Comparison of ENCODE assay signal across 8 cellular contexts in the genomic region with DNA sequence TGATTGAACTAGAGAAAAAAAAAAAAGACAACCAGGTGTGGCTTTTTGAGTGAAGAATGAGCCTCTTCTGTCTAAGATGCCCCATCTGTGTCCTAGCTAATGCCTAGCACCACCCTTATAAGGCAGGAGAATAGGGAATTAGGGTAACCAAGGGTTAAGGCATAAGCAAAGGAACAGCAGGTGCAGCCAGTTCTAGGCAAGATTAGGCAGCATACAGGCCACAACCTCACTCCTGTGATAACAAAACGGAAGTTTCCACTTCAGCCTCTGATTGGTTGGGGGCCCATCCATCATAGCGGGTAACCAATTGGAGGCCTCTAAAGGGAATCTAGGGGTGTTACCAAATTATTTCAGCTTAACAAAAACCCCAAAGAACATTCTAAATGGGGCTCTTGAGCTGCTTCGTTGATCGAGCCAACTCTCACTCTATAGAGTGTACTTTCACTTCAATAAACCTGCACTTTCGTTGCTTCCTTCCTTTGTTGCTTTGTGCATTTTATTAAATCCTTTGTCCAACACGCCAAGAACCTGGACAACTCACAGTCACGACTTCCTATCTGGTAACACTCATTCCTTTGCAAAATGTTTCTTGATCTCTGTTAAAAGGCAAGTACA.
DNase-seq lines count a peak whose midpoint lies in the region; ATAC-seq, FAIRE-seq and TF ChIP-seq lines count a peak whose summit lies in the region.

No MANE protein-coding gene starts in this region.

- no peak for TF ChIP-seq CTCF in astrocyte (IDR thresholded peaks at IDR 0.05; ENCODE audit: insufficient read depth, low read depth, low read length)

- peaks cover 62% of the 10 kb centered on the region for H3K4me1 Mint-ChIP-seq in T-helper 2 cell treated with Interferon-gamma antibody and Interleukin-4, amounts not matched to agents 5 μg/mL and 100 μg/mL, for 36 hours (ENCODE audit: low read depth)
- peaks cover 18% of the 10 kb centered on the region for H3K4me1 Mint-ChIP-seq in astrocyte (ENCODE audit: low read depth, unreplicated experiment)

- FAIRE-seq in astrocyte (lab: Jason Lieb, UNC) = peak; percentile 82

- H3K9me3 Mint-ChIP-seq in T-helper 2 cell treated with Interferon-gamma antibody and Interleukin-4, amounts not matched to agents 5 μg/mL and 100 μg/mL, for 36 hours = no peaks in the 10 kb centered on the region
- H3K9me3 Mint-ChIP-seq in astrocyte (ENCODE audit: unreplicated experiment) = no peaks in the 10 kb centered on the region

- H3K27ac Mint-ChIP-seq in T-helper 2 cell treated with Interferon-gamma antibody and Interleukin-4, amounts not matched to agents 5 μg/mL and 100 μg/mL, for 36 hours = peak overlapping the region; percentile 94
- H3K27ac Mint-ChIP-seq in astrocyte (ENCODE audit: unreplicated experiment) = no peak overlapping the region

- no peaks in the 10 kb centered on the region for H3K9me3 ChIP-seq in astrocyte (ENCODE audit: insufficient read depth, low read depth, low read length)

- H3K4me1 ChIP-seq in astrocyte (ENCODE audit: insufficient read depth, low read length) = no peaks in the 10 kb centered on the region

- no peaks in the 10 kb centered on the region for H3K79me2 ChIP-seq in astrocyte (ENCODE audit: insufficient read depth, low read length)

- H3K36me3 ChIP-seq in astrocyte (ENCODE audit: insufficient read depth, low read length) = no peaks in the 10 kb centered on the region

- H3K4me3 ChIP-seq in astrocyte (ENCODE audit: insufficient read depth, low read depth, low read length) = no peak overlapping the region

- H3K27me3 ChIP-seq in astrocyte (ENCODE audit: insufficient read depth, low read length) = peaks cover 9% of the 10 kb centered on the region

- H3K36me3 Mint-ChIP-seq in T-helper 2 cell treated with Interferon-gamma antibody and Interleukin-4, amounts not matched to agents 5 μg/mL and 100 μg/mL, for 36 hours (ENCODE audit: low read depth) = no peaks in the 10 kb centered on the region
- H3K36me3 Mint-ChIP-seq in astrocyte (ENCODE audit: low read depth, unreplicated experiment) = no peaks in the 10 kb centered on the region

- peak overlapping the region; percentile 80 for H3K4me3 Mint-ChIP-seq in T-helper 2 cell treated with Interferon-gamma antibody and Interleukin-4, amounts not matched to agents 5 μg/mL and 100 μg/mL, for 36 hours
- no peak overlapping the region for H3K4me3 Mint-ChIP-seq in astrocyte (ENCODE audit: unreplicated experiment)

- H3K27ac ChIP-seq in astrocyte (ENCODE audit: low read depth, low read length) = no peak overlapping the region

- H3K9ac ChIP-seq in astrocyte (ENCODE audit: low read length) = no peak overlapping the region

- ATAC-seq in GM21786 (IDR thresholded peaks at IDR 0.05; ENCODE audit: unreplicated experiment) = peak; percentile 80
- ATAC-seq in HG03097 (IDR thresholded peaks at IDR 0.05; ENCODE audit: low FRiP score, unreplicated experiment) = no peak

- H3K4me2 ChIP-seq in astrocyte (ENCODE audit: low read length) = peak overlapping the region; percentile 44

- DNase-seq in GM03348 (ENCODE audit: low spot score) (peak; percentile 73), M059J (ENCODE audit: low read depth) (peak; percentile 72), astrocyte (ENCODE audit: low read depth) (peak; percentile 54), inferior parietal cortex (ENCODE audit: extremely low spot score) (peak; percentile 96)
- peak; percentile 87 for DNase-seq in T-helper 2 cell treated with Interferon-gamma antibody and Interleukin-4, amounts not matched to agents 5 μg/mL and 100 μg/mL, for 36 hours (ENCODE audit: low spot score)
- DNase-seq in stimulated activated CD4-positive, alpha-beta T cell treated with anti-CD3 and anti-CD28 coated beads, Interleukin-2, amount 100 ng/mL, for 48 hours = peak; percentile 93 to 97

- no peaks in the 10 kb centered on the region for H4K20me1 ChIP-seq in astrocyte (ENCODE audit: insufficient read depth, low read length)

- peak overlapping the region; percentile 28 for H2AFZ ChIP-seq in astrocyte (ENCODE audit: low read depth, low read length)

- H3K27me3 Mint-ChIP-seq in T-helper 2 cell treated with Interferon-gamma antibody and Interleukin-4, amounts not matched to agents 5 μg/mL and 100 μg/mL, for 36 hours (ENCODE audit: low read depth) = no peaks in the 10 kb centered on the region
- H3K27me3 Mint-ChIP-seq in astrocyte (ENCODE audit: low read depth, unreplicated experiment) = peaks cover 12% of the 10 kb centered on the region
